9 cellular contexts compared by ENCODE assay signal in the genomic region with DNA sequence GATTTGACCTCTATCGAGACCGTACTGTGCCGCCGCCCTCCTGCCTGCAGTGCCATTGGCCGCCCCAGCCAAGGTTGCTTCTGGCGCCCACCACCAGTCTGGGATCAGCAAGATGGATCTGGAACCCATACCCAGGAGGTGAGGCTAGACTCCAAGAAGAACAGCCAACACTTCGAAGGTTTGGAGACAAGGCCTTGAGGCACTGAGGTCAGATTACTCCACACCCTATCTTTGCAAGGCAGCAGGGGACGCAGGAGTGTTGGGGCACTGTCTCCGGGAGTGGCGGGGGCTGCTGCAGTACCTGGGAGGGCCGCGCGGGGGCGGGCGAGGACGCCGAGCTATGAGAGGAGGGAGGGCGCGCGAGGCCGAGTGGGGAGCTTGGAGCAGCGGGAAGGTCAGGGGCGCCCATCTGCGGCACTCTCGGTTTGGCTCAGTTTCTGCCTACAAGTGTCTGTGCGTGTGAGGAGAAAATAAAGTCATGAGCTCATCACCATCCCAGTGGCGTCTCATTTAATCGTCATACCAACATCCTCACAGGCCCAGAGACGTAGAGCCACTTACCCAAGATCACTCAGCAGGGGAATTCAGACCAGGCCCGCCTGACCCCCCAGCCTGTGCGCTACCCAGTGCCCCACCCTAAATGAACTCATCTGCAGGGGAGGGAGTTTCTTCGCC. TPM values are rescaled to one million over a fixed set of nuclear protein-coding genes. Genes with fewer than 3 reads are reported as not detected.
DNase-seq lines count a peak whose midpoint lies in the region; ATAC-seq and TF ChIP-seq lines count a peak whose summit lies in the region.
"Had no signal": no experiment of that assay in that cellular context is flagged by ENCODE, and none has a peak within 500 bp of the region (broad histone marks: within the 10 kb centered on the region; RNA-seq: fewer than 3 reads in every experiment).

No MANE protein-coding gene starts in this region.

- TF ChIP-seq CTCF in HCT116 (IDR thresholded peaks at IDR 0.05 in 2 of 3, conservative IDR thresholded peaks at IDR 0.05 in 1 of 3; ENCODE audit: borderline replicate concordance in 1 of 3, insufficient read depth in 1 of 3, low read depth in 2 of 3, low read length in 2 of 3), result peak; percentile 95 to 97 (median 96)
- TF ChIP-seq CTCF in left lung (IDR thresholded peaks at IDR 0.05), result peak; percentile 91 to 94

- POLR2A ChIA-PET in HCT116 (lab: Charles Lee), result interaction anchor here (2.0 kb wide), 1 partner anchor 12 kb away, joined by 5 read pairs; no protein-coding TSS in a partner anchor

- peak overlapping the region; percentile 54 for H3K4me2 ChIP-seq in HCT116 (ENCODE audit: low read length)

- DNase-seq in HCT116 (ENCODE audit: low read depth, low spot score), result no peak
- peak; percentile 14 for DNase-seq in NCI-H1105 treated with DMSO at 0.1 percent for 48 hours (lab: John Stamatoyannopoulos, UW)
- DNase-seq in central memory CD4-positive, alpha-beta T cell, result peak; percentile 60
- peak; percentile 63 to 97 for DNase-seq in left lung
- DNase-seq in stimulated activated CD4-positive, alpha-beta T cell treated with anti-CD3 and anti-CD28 coated beads, TNF-alpha, amount 100 ng/mL, for 48 hours (ENCODE audit: low read depth in 3 of 3), result peak; percentile 63 to 79 (median 67)

- H3K27ac ChIP-seq in HCT116 (ENCODE audit: low read depth, low read length) (no peak overlapping the region), left lung (no peak overlapping the region)
- H3K27ac ChIP-seq: epithelial cell of prostate had no signal

- H3K9ac ChIP-seq in ES-I3 (ENCODE audit: low read depth, low read length) (peak overlapping the region; percentile 28; the same call in 1 of the 2 replicates), HCT116 (ENCODE audit: low read length) (no peak overlapping the region)

- no peaks in the 10 kb centered on the region for H4K20me1 ChIP-seq in HCT116 (ENCODE audit: insufficient read depth)

- CTCF ChIA-PET in HCT116 (lab: Charles Lee), result interaction anchor here (0.6 to 5.0 kb wide), 20 partner anchors 8 to 469 kb away, joined by 3 to 45 read pairs (median 3); a partner anchor contains a TSS

- H3K36me3 ChIP-seq in ES-I3 (ENCODE audit: insufficient read depth, low read length) (no peaks in the 10 kb centered on the region), HCT116 (ENCODE audit: control insufficient read depth in 1 of 2, insufficient read depth in 2 of 2, low read length in 2 of 2) (no peaks in the 10 kb centered on the region), left lung (no peaks in the 10 kb centered on the region)

- no peak for TF ChIP-seq POLR2A in HCT116 (IDR thresholded peaks at IDR 0.05; ENCODE audit: borderline replicate concordance, extremely low read depth, insufficient read depth, insufficient read length)

- peak overlapping the region; percentile 97 for H2AFZ ChIP-seq in HCT116 (ENCODE audit: low read depth, low read length, poor library complexity, severe bottlenecking)

- intact Hi-C loops in HCT116 (cut with micrococcal nuclease), result no loop called here
- intact Hi-C loops in left lung (cut with DNase I), result no loop called here

- RAD21 ChIA-PET in HCT116 (lab: Charles Lee; ENCODE audit: low non-redundant PET in 1 of 2, low total read pairs in 2 of 2, uncharacterized antibody in 2 of 2, unreplicated experiment in 2 of 2), result interaction anchor here (0.5 to 1.6 kb wide), 4 partner anchors 8 to 194 kb away, joined by 3 to 4 read pairs (median 4); no protein-coding TSS in a partner anchor

- H3K27me3 ChIP-seq in HCT116 (ENCODE audit: insufficient read depth, low read length), result no peaks in the 10 kb centered on the region
- no peaks in the 10 kb centered on the region for H3K27me3 ChIP-seq in left lung

- H3K9me3 ChIP-seq in ES-I3 (ENCODE audit: control insufficient read depth, insufficient read depth, low read length) (no peaks in the 10 kb centered on the region), HCT116 (ENCODE audit: control insufficient read depth in 1 of 2, insufficient read depth in 1 of 2, low read depth in 1 of 2, low read length in 2 of 2) (no peaks in the 10 kb centered on the region), left lung (no peaks in the 10 kb centered on the region)

- BruUV-seq in HCT116 (replicated peaks; lab: Mats Ljungman, UMichigan), result no TSS peak

- TF ChIP-seq RAD21 in HCT116 (IDR thresholded peaks at IDR 0.05; ENCODE audit: low read depth), result peak; percentile 76

- H3K4me1 ChIP-seq in ES-I3 (ENCODE audit: insufficient read depth, low read length) (no peaks in the 10 kb centered on the region; the same call in 1 of the 2 replicates), HCT116 (ENCODE audit: control insufficient read depth in 1 of 2, insufficient read depth in 2 of 2, low read length in 2 of 2) (peaks cover 0 to 9% of the 10 kb centered on the region in 2 experiments; a peak in 1 of 4 replicates), left lung (peaks cover 0 to 12% of the 10 kb centered on the region in 2 donors)

- H3K9me2 ChIP-seq in HCT116 (ENCODE audit: insufficient read depth), result no peaks in the 10 kb centered on the region

- H3K79me2 ChIP-seq in HCT116 (ENCODE audit: insufficient read depth, low read length), result no peaks in the 10 kb centered on the region

- ATAC-seq in HCT116 (peak; percentile 98), left lung (peak; percentile 94), GM18520 (IDR thresholded peaks at IDR 0.05; ENCODE audit: unreplicated experiment) (no peak)
- peak; percentile 83 to 89 for ATAC-seq in activated CD4-positive, CD25-positive, alpha-beta regulatory T cell treated with anti-CD3 and anti-CD28 coated beads, Interleukin-2, amount 50 U/mL, for 24 hours

- H3K4me3 ChIP-seq in HCT116 (replicated peaks in 1 of 2; ENCODE audit: low read depth in 1 of 2, low read length in 2 of 2), result no peak overlapping the region
- H3K4me3 ChIP-seq in left lung, result no peak overlapping the region

TF ChIP-seq in HCT116, 20 proteins besides CTCF, POLR2A, EP300 and RAD21 (continues in another document):
- TF ChIP-seq SP1 (IDR thresholded peaks at IDR 0.05; ENCODE audit: low read depth) (no peak), SIN3A (IDR thresholded peaks at IDR 0.05; ENCODE audit: low read depth) (no peak), SRF (IDR thresholded peaks at IDR 0.05; ENCODE audit: low read depth) (no peak), ZFX (IDR thresholded peaks at IDR 0.05) (no peak), CEBPB (IDR thresholded peaks at IDR 0.05; ENCODE audit: low read depth) (no peak), POLR2AphosphoS5 (IDR thresholded peaks at IDR 0.05; ENCODE audit: low read depth, low read length) (no peak), EZH2phosphoT487 (IDR thresholded peaks at IDR 0.05; ENCODE audit: borderline replicate concordance) (no peak), CBX3 (IDR thresholded peaks at IDR 0.05; ENCODE audit: low read depth) (no peak), ZNF274 (IDR thresholded peaks at IDR 0.05; ENCODE audit: low read depth, low read length) (no peak), JUND (IDR thresholded peaks at IDR 0.05) (no peak), EZH2 (IDR thresholded peaks at IDR 0.05) (no peak), TCF7L2 (IDR thresholded peaks at IDR 0.05; ENCODE audit: borderline replicate concordance, extremely low read depth, insufficient read depth, insufficient read length) (no peak), FOSL1 (IDR thresholded peaks at IDR 0.05; ENCODE audit: low read depth) (no peak), ELF1 (IDR thresholded peaks at IDR 0.05; ENCODE audit: borderline replicate concordance, low read depth) (no peak)
- TF ChIP-seq, protein P1, sequence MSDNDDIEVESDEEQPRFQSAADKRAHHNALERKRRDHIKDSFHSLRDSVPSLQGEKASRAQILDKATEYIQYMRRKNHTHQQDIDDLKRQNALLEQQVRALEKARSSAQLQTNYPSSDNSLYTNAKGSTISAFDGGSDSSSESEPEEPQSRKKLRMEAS (IDR thresholded peaks at IDR 0.05), result no peak
- TF ChIP-seq, protein P2, sequence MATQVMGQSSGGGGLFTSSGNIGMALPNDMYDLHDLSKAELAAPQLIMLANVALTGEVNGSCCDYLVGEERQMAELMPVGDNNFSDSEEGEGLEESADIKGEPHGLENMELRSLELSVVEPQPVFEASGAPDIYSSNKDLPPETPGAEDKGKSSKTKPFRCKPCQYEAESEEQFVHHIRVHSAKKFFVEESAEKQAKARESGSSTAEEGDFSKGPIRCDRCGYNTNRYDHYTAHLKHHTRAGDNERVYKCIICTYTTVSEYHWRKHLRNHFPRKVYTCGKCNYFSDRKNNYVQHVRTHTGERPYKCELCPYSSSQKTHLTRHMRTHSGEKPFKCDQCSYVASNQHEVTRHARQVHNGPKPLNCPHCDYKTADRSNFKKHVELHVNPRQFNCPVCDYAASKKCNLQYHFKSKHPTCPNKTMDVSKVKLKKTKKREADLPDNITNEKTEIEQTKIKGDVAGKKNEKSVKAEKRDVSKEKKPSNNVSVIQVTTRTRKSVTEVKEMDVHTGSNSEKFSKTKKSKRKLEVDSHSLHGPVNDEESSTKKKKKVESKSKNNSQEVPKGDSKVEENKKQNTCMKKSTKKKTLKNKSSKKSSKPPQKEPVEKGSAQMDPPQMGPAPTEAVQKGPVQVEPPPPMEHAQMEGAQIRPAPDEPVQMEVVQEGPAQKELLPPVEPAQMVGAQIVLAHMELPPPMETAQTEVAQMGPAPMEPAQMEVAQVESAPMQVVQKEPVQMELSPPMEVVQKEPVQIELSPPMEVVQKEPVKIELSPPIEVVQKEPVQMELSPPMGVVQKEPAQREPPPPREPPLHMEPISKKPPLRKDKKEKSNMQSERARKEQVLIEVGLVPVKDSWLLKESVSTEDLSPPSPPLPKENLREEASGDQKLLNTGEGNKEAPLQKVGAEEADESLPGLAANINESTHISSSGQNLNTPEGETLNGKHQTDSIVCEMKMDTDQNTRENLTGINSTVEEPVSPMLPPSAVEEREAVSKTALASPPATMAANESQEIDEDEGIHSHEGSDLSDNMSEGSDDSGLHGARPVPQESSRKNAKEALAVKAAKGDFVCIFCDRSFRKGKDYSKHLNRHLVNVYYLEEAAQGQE (IDR thresholded peaks at IDR 0.05; ENCODE audit: low read depth), result no peak

RNA-seq across cellular contexts. Expression of a gene that starts 20.5 kb away (rescaled TPM):
- total RNA-seq in HCT116 (2021; ENCODE audit: unreplicated experiment) (0.79 TPM), left lung (under 1 TPM in 1 of 2 donors, not detected in 1; 0.06 TPM)
- 0.25 and 0.29 TPM in 2 replicates for polyA plus RNA-seq in HCT116 (2012)
